ENCODE assay signal across 25 cellular contexts in the genomic region with DNA sequence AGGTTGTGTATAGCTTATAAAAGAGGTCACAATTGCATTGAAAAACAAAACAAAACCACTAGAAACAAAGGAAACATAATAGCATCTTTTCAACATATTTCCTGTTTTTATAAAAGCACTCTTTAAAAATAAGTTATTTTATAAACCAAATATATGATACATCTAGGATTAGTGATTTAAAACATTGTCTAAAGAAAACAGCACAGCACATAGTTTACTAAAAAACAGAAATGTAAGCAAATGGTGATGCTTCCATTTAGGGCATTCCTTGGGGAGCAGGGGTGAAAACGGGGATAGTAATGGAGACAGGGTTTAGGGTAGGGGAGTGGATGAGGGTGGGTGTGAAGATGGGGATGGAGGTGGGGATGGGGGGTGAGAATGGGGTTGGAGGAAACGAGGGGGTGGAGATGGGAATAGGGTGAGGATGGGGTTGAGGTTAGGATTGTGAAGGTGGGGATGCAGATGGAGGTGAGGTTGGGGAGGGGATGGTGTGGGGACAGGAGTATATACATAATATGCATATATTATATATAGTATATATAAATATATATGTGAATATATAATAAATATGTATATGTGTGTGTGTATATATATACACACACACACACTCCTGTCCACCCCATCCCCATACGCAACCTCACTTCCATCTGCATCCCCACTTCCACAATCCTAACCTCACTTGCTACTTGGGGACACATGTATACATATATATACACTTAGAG.
"Had no signal": no experiment of that assay in that cellular context is flagged by ENCODE, and none has a peak within 500 bp of the region (broad histone marks: within the 10 kb centered on the region; RNA-seq: fewer than 3 reads in every experiment).

No MANE protein-coding gene starts in this region.

- FAIRE-seq: endothelial cell of umbilical vein, frontal cortex, kidney had no signal

- H3K36me3 ChIP-seq: esophagus muscularis mucosa, gastroesophageal sphincter, heart left ventricle, lower lobe of right lung had no signal

- ATAC-seq: foreskin keratinocyte; gastroesophageal sphincter; heart left ventricle; left colon; left lobe of liver; left ventricle myocardium superior; lower lobe of right lung; mucosa of descending colon; naive thymus-derived CD8-positive, alpha-beta T cell had no signal

- H3K27ac ChIP-seq: coronary artery, dorsolateral prefrontal cortex, esophagus muscularis mucosa, foreskin keratinocyte, gastroesophageal sphincter, hepatocyte, lower lobe of right lung had no signal

- H3K27me3 ChIP-seq: dorsolateral prefrontal cortex, esophagus muscularis mucosa, foreskin keratinocyte, gastroesophageal sphincter, heart left ventricle, hepatocyte had no signal

- H2AFZ ChIP-seq: hepatocyte had no signal

- H3K4me3 ChIP-seq: coronary artery, dorsolateral prefrontal cortex, esophagus muscularis mucosa, gastroesophageal sphincter, heart left ventricle, hepatocyte, lower lobe of right lung, mucosa of descending colon had no signal

- H3K9me3 ChIP-seq: esophagus muscularis mucosa, gastroesophageal sphincter, lower lobe of right lung, mucosa of descending colon had no signal

- H3K4me1 ChIP-seq: esophagus muscularis mucosa, foreskin keratinocyte, gastroesophageal sphincter, lower lobe of right lung had no signal

- DNase-seq: dermis blood vessel endothelial cell; dorsolateral prefrontal cortex; effector CD4-positive, alpha-beta T cell; effector memory CD4-positive, alpha-beta T cell; foreskin keratinocyte; heart left ventricle; hypothalamus; immature natural killer cell; islet precursor cell; kidney; kidney glomerular epithelial cell; left colon; left ventricle myocardium superior; lower lobe of right lung; mesenchymal stem cell; mucosa of descending colon; naive B cell; naive thymus-derived CD8-positive, alpha-beta T cell had no signal

- H3K79me2 ChIP-seq: hepatocyte had no signal

- H3K4me2 ChIP-seq: hepatocyte had no signal
